9 cellular contexts compared by ENCODE assay signal in the genomic region with DNA sequence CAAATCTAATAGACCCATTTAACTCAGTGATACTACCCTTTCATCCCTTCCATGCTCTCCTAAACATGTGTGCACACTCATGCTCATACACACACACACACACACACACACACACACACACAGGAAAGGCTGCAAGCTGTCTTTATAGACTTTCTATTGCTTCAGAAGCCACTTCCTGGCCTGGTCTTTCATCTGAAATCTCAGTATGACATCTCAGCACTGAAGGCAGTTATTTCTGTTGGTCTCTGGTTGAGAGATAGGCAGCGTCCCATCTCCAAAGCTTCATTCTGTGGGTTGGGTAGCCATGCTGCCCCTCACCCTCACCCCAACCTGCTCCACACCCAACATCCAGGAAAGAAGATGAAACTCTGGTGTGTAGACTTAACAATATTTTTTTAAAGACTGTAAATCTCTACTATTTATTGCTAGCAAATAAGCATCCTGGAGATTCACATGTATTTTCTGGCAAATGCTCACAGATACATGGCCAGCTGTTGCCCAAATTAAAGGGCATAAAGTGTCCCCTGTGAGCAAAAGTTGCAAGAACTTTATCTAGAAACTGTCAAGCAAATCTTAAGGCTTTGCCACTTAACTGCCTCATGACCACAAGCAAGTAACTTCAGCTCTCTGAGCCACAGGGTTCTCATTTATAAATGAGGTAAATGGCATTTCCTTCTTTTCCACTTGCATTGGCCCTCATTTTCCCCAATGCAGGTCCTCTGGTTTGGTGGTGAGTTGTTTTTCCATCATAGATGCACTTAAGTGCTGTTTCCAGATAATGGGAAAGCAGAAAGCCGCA.
DNase-seq lines count a peak whose midpoint lies in the region; ATAC-seq lines count a peak whose summit lies in the region.
"Had no signal": no experiment of that assay in that cellular context is flagged by ENCODE, and none has a peak within 500 bp of the region (broad histone marks: within the 10 kb centered on the region; RNA-seq: fewer than 3 reads in every experiment).

No MANE protein-coding gene starts in this region.

- no peak overlapping the region for H3K4me3 Mint-ChIP-seq in activated T-cell treated with anti-CD3 and anti-CD28 coated beads, Interleukin-2, amount 50 U/mL, for 24 hours

- peak; percentile 97 for DNase-seq in Jurkat, Clone E6-1 (ENCODE audit: low read depth, low spot score)
- DNase-seq in activated T-cell treated with anti-CD3 and anti-CD28 coated beads, Interleukin-2, amount 50 U/mL, for 24 hours = peak; percentile 39
- peak; percentile 15 to 21 for DNase-seq in stimulated activated CD8-positive, alpha-beta memory T cell treated with anti-CD3 and anti-CD28 coated beads, Interleukin-15, amount 100 ng/mL, for 48 hours (ENCODE audit: low read depth in 2 of 2)
- DNase-seq in NCI-H2029 (lab: John Stamatoyannopoulos, UW) (no peak), substantia nigra (lab: John Stamatoyannopoulos, UW) (no peak)

- peaks cover 2% of the 10 kb centered on the region for H3K27me3 Mint-ChIP-seq in activated T-cell treated with anti-CD3 and anti-CD28 coated beads, Interleukin-2, amount 50 U/mL, for 24 hours

- peaks cover 47% of the 10 kb centered on the region for H3K4me1 Mint-ChIP-seq in activated T-cell treated with anti-CD3 and anti-CD28 coated beads, Interleukin-2, amount 50 U/mL, for 24 hours (ENCODE audit: low read depth)

- peak overlapping the region; percentile 81 for H3K27ac Mint-ChIP-seq in activated T-cell treated with anti-CD3 and anti-CD28 coated beads, Interleukin-2, amount 50 U/mL, for 24 hours

- ATAC-seq in GM19467 (IDR thresholded peaks at IDR 0.05; ENCODE audit: unreplicated experiment) (peak; percentile 71), esophagus mucosa (no peak), HG03565 (IDR thresholded peaks at IDR 0.05; ENCODE audit: unreplicated experiment) (no peak)

- no peaks in the 10 kb centered on the region for H3K36me3 Mint-ChIP-seq in activated T-cell treated with anti-CD3 and anti-CD28 coated beads, Interleukin-2, amount 50 U/mL, for 24 hours (ENCODE audit: low read depth)

- peak overlapping the region; percentile 3 for H3K4me3 ChIP-seq in Jurkat, Clone E6-1 (ENCODE audit: low read length)
- H3K4me3 ChIP-seq: thoracic aorta had no signal

- H3K27ac ChIP-seq in substantia nigra (ENCODE audit: low read depth, low read length, poor library complexity, severe bottlenecking) = no peak overlapping the region
- H3K27ac ChIP-seq: thoracic aorta had no signal

- no peaks in the 10 kb centered on the region for H3K9me3 Mint-ChIP-seq in activated T-cell treated with anti-CD3 and anti-CD28 coated beads, Interleukin-2, amount 50 U/mL, for 24 hours

Comparison
In these comparisons a context has a peak if more than half of its experiments do, and no peak if none do; other contexts are left out.
1. DNase-seq: peak in Jurkat, Clone E6-1 (single experiment), activated T-cell treated with anti-CD3 and anti-CD28 coated beads, Interleukin-2, amount 50 U/mL, for 24 hours (single experiment) and stimulated activated CD8-positive, alpha-beta memory T cell treated with anti-CD3 and anti-CD28 coated beads, Interleukin-15, amount 100 ng/mL, for 48 hours (2 of 2); none in NCI-H2029 (single experiment) and substantia nigra (0 of 49).